In genomic region chr12:47758834-47759690, GRCh38 we compare ENCODE assay signal across 8 cellular contexts. TPM values are rescaled to one million over a fixed set of nuclear protein-coding genes. Genes with fewer than 3 reads are reported as not detected.
A peak's percentile ranks its signal among the peaks of the same experiment; 100 is the strongest.
DNase-seq lines count a peak whose midpoint lies in the region; ATAC-seq and TF ChIP-seq lines count a peak whose summit lies in the region.

A gene with protein sequence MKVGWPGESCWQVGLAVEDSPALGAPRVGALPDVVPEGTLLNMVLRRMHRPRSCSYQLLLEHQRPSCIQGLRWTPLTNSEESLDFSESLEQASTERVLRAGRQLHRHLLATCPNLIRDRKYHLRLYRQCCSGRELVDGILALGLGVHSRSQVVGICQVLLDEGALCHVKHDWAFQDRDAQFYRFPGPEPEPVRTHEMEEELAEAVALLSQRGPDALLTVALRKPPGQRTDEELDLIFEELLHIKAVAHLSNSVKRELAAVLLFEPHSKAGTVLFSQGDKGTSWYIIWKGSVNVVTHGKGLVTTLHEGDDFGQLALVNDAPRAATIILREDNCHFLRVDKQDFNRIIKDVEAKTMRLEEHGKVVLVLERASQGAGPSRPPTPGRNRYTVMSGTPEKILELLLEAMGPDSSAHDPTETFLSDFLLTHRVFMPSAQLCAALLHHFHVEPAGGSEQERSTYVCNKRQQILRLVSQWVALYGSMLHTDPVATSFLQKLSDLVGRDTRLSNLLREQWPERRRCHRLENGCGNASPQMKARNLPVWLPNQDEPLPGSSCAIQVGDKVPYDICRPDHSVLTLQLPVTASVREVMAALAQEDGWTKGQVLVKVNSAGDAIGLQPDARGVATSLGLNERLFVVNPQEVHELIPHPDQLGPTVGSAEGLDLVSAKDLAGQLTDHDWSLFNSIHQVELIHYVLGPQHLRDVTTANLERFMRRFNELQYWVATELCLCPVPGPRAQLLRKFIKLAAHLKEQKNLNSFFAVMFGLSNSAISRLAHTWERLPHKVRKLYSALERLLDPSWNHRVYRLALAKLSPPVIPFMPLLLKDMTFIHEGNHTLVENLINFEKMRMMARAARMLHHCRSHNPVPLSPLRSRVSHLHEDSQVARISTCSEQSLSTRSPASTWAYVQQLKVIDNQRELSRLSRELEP (minus strand): TSS chr12:47758880. CDS start chr12:47758556, 324 bp downstream.

- no peaks in the 10 kb centered on the region for H3K79me2 ChIP-seq in neural progenitor cell (ENCODE audit: low read depth)

- TF ChIP-seq CTCF in neural progenitor cell (IDR thresholded peaks at IDR 0.05): peak; percentile 48

- no peak within 1 kb of the TSS for H3K27ac Mint-ChIP-seq in neural progenitor cell

- H3K9ac ChIP-seq in HUES48 (ENCODE audit: low read depth, low read length) (peak within 1 kb of the TSS; percentile 46), neural progenitor cell (no peak within 1 kb of the TSS)

- peak within 1 kb of the TSS; percentile 77 for H2AFZ ChIP-seq in neural progenitor cell (replicated peaks)

- no peaks in the 10 kb centered on the region for H3K36me3 ChIP-seq in HUES48 (ENCODE audit: control insufficient read depth, insufficient read depth, low read length)
- H3K36me3 ChIP-seq in neural progenitor cell: no peaks in the 10 kb centered on the region

- DNase-seq in CMK (ENCODE audit: low read depth): peak; percentile 62
- DNase-seq in RPMI7951 (ENCODE audit: low read depth): peak; percentile 79
- peak; percentile 71 for DNase-seq in activated naive CD4-positive, alpha-beta T cell treated with Interleukin-2 at 50 U/mL for 16 hours
- peak; percentile 59 for DNase-seq in foreskin melanocyte
- peak; percentile 87 for DNase-seq in neural progenitor cell (ENCODE audit: low spot score)
- peak; percentile 88 for DNase-seq in superior temporal gyrus (ENCODE audit: extremely low spot score)

- no peaks in the 10 kb centered on the region for H3K36me3 Mint-ChIP-seq in neural progenitor cell

- peak within 1 kb of the TSS; percentile 84 for H3K4me2 ChIP-seq in neural progenitor cell

- H3K4me3 ChIP-seq in HUES48 (ENCODE audit: low read depth, low read length) (peak within 1 kb of the TSS; percentile 71), neural progenitor cell (peak within 1 kb of the TSS; percentile 62)

- peaks cover 16% of the 10 kb centered on the region for H3K4me1 ChIP-seq in HUES48 (ENCODE audit: control insufficient read depth, insufficient read depth, low read length)
- H3K4me1 ChIP-seq in neural progenitor cell: peaks cover 20% of the 10 kb centered on the region

- peaks cover 16% of the 10 kb centered on the region for H3F3A ChIP-seq in neural progenitor cell (ENCODE audit: low read depth)

- no peaks in the 10 kb centered on the region for H3K9me3 ChIP-seq in HUES48 (ENCODE audit: control insufficient read depth, insufficient read depth, low read length)
- no peaks in the 10 kb centered on the region for H3K9me3 ChIP-seq in neural progenitor cell (ENCODE audit: low read depth)

- H3K27me3 Mint-ChIP-seq in neural progenitor cell (ENCODE audit: insufficient read depth, low read depth): peaks cover 11% of the 10 kb centered on the region

- ATAC-seq in GM19452 (IDR thresholded peaks at IDR 0.05; ENCODE audit: unreplicated experiment): peak; percentile 47

- peak within 1 kb of the TSS; percentile 79 for H3K4me3 Mint-ChIP-seq in neural progenitor cell

- H3K4me1 Mint-ChIP-seq in neural progenitor cell: peaks cover 44% of the 10 kb centered on the region

- H3K27ac ChIP-seq in HUES48 (ENCODE audit: low read depth, low read length) (peak within 1 kb of the TSS; percentile 52), neural progenitor cell (no peak within 1 kb of the TSS)

- H3K27me3 ChIP-seq in HUES48 (ENCODE audit: control insufficient read depth, insufficient read depth, low read length) (peaks cover 6% of the 10 kb centered on the region; the same call in 1 of the 2 replicates), neural progenitor cell (peaks cover 14% of the 10 kb centered on the region)

- no peaks in the 10 kb centered on the region for H3K9me3 Mint-ChIP-seq in neural progenitor cell

- H4K20me1 ChIP-seq in neural progenitor cell (ENCODE audit: low read depth): no peaks in the 10 kb centered on the region

RNA-seq across cellular contexts. Expression of the gene that starts here (rescaled TPM):
- total RNA-seq in RPMI7951 (2014; rRNA removed; shearing (Covaris generic)): 0.48 and 0.88 TPM in 2 replicates
- total RNA-seq in neural progenitor cell (ENCODE audit: low replicate concordance): 0.58 and 1.2 TPM in 2 replicates

Comparison
In these comparisons a context has a peak if more than half of its experiments do, and no peak if none do; other contexts are left out.
1. Peak in DNase-seq in RPMI7951; RNA of the gene not detected or under 1 TPM.